35 cellular contexts compared by ENCODE assay signal in the genomic region with DNA sequence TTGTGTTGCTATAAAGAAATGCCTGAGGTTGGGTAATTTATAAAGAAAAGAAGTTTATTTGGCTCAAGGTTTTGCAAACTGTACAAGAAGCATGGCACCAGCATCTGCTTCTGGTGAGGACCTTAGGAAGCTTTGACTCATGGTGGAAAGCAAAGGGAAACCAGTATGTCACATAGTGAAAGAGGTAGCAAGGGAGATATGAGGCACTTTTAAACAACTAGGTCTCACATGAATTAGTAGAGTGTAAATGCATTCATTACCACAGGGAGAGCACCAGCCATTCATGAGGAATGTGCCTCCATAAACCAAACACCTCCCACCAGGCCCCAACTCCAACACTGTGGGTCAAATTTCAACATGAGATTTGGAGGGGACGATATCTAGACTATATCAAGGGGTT. TPM values are rescaled to one million over a fixed set of nuclear protein-coding genes. Genes with fewer than 3 reads are reported as not detected.
"Had no signal": no experiment of that assay in that cellular context is flagged by ENCODE, and none has a peak within 500 bp of the region (broad histone marks: within the 10 kb centered on the region; RNA-seq: fewer than 3 reads in every experiment).

No MANE protein-coding gene starts in this region.

- H3K36me3 Mint-ChIP-seq: activated CD8-positive, alpha-beta memory T cell treated with anti-CD3 and anti-CD28 coated beads, Interleukin-2, amount 10 ng/mL, durations not matched to agents 7 days and 5 days had no signal

- H3K9me3 ChIP-seq: adrenal gland, body of pancreas, SJCRH30 had no signal

- H3K4me1 Mint-ChIP-seq: activated CD4-positive, alpha-beta T cell treated with anti-CD3 and anti-CD28 coated beads, Interleukin-2, amount 10 ng/mL, durations not matched to agents 7 days and 5 days; activated CD8-positive, alpha-beta memory T cell treated with anti-CD3 and anti-CD28 coated beads, Interleukin-2, amount 10 ng/mL, durations not matched to agents 7 days and 5 days had no signal

- DNase-seq: activated CD4-positive, alpha-beta T cell treated with anti-CD3 and anti-CD28 coated beads, Interleukin-2, amount 10 ng/mL, durations not matched to agents 7 days and 5 days; activated CD4-positive, alpha-beta T cell treated with anti-CD3 and anti-CD28 coated beads, Interleukin-2, amount 50 U/mL, for 48 hours; activated CD4-positive, CD25-positive, alpha-beta regulatory T cell; activated CD8-positive, alpha-beta memory T cell treated with anti-CD3 and anti-CD28 coated beads for 24 hours; activated CD8-positive, alpha-beta memory T cell treated with anti-CD3 and anti-CD28 coated beads, Interleukin-2, amount 10 ng/mL, durations not matched to agents 7 days and 5 days; activated CD8-positive, alpha-beta memory T cell treated with anti-CD3 and anti-CD28 coated beads, Interleukin-2, amount 50 U/mL, for 48 hours; activated gamma-delta T cell; activated naive CD4-positive, alpha-beta T cell treated with anti-CD3 and anti-CD28 coated beads for 36 hours; activated naive CD8-positive, alpha-beta T cell treated with anti-CD3 and anti-CD28 coated beads, Interleukin-2, amount 10 ng/mL, durations not matched to agents 7 days and 5 days; adrenal gland; body of pancreas; IMR-90; Karpas-422; NCI-H1105 treated with DMSO at 0.1 percent for 48 hours; NCI-H1436; NCI-H1694 treated with DMSO at 0.1 percent for 48 hours; NCI-H2029; NCI-H345; NCI-H524 treated with DMSO at 0.1 percent for 48 hours; SHP77; SJCRH30; T1000; WERI-Rb-1 had no signal

- H3K4me3 Mint-ChIP-seq: activated CD4-positive, alpha-beta T cell treated with anti-CD3 and anti-CD28 coated beads, Interleukin-2, amount 10 ng/mL, durations not matched to agents 7 days and 5 days; activated CD8-positive, alpha-beta memory T cell treated with anti-CD3 and anti-CD28 coated beads, Interleukin-2, amount 10 ng/mL, durations not matched to agents 7 days and 5 days; activated naive CD4-positive, alpha-beta T cell treated with anti-CD3 and anti-CD28 coated beads for 36 hours; activated naive CD8-positive, alpha-beta T cell treated with anti-CD3 and anti-CD28 coated beads, Interleukin-2, amount 10 ng/mL, durations not matched to agents 7 days and 5 days had no signal

- H3K27ac Mint-ChIP-seq: activated CD4-positive, alpha-beta T cell treated with anti-CD3 and anti-CD28 coated beads, Interleukin-2, amount 10 ng/mL, durations not matched to agents 7 days and 5 days; activated CD8-positive, alpha-beta memory T cell treated with anti-CD3 and anti-CD28 coated beads, Interleukin-2, amount 10 ng/mL, durations not matched to agents 7 days and 5 days; activated naive CD4-positive, alpha-beta T cell treated with anti-CD3 and anti-CD28 coated beads for 36 hours; activated naive CD8-positive, alpha-beta T cell treated with anti-CD3 and anti-CD28 coated beads, Interleukin-2, amount 10 ng/mL, durations not matched to agents 7 days and 5 days; activated T-helper 2 cell treated with anti-CD3 and anti-CD28 coated beads, Interferon-gamma antibody, Interleukin-2, Interleukin-4, amounts not matched to agents 10 μg/mL and 5 μg/mL and 100 μg/mL, durations not matched to agents 14 hours and 24 hours and 36 hours had no signal

- H3K27me3 ChIP-seq: adrenal gland, body of pancreas, breast epithelium had no signal

- H3K4me3 ChIP-seq: adrenal gland, body of pancreas, breast epithelium, K562, SJCRH30, SK-N-MC had no signal

- ATAC-seq: activated CD8-positive, alpha-beta memory T cell treated with anti-CD3 and anti-CD28 coated beads, Interleukin-2, amount 10 ng/mL, durations not matched to agents 7 days and 5 days; body of pancreas; K562; Panc1 had no signal

- H3K4me1 ChIP-seq: adrenal gland, body of pancreas, breast epithelium, SJCRH30 had no signal

- H3K36me3 ChIP-seq: adrenal gland, breast epithelium, SJCRH30, WERI-Rb-1 had no signal

- H3K27ac ChIP-seq: adrenal gland, body of pancreas, breast epithelium, SJCRH30, SK-N-MC, WERI-Rb-1 had no signal

- H3K9me3 Mint-ChIP-seq: activated naive CD4-positive, alpha-beta T cell treated with anti-CD3 and anti-CD28 coated beads for 36 hours; activated T-helper 2 cell treated with anti-CD3 and anti-CD28 coated beads, Interferon-gamma antibody, Interleukin-2, Interleukin-4, amounts not matched to agents 10 μg/mL and 5 μg/mL and 100 μg/mL, durations not matched to agents 14 hours and 24 hours and 36 hours had no signal

- H3K27me3 Mint-ChIP-seq: activated naive CD8-positive, alpha-beta T cell treated with anti-CD3 and anti-CD28 coated beads, Interleukin-2, amount 10 ng/mL, durations not matched to agents 7 days and 5 days had no signal

RNA-seq across cellular contexts. Expression of gene OR2Y1, which starts 40.8 kb away (rescaled TPM):
- total RNA-seq: activated CD4-positive, alpha-beta T cell treated with anti-CD3 and anti-CD28 coated beads, Interleukin-2, amount 10 ng/mL, durations not matched to agents 7 days and 5 days; activated CD8-positive, alpha-beta memory T cell treated with anti-CD3 and anti-CD28 coated beads, Interleukin-2, amount 10 ng/mL, durations not matched to agents 7 days and 5 days; activated naive CD4-positive, alpha-beta T cell treated with anti-CD3 and anti-CD28 coated beads for 36 hours; activated naive CD8-positive, alpha-beta T cell treated with anti-CD3 and anti-CD28 coated beads, Interleukin-2, amount 10 ng/mL, durations not matched to agents 7 days and 5 days; activated T-helper 2 cell treated with anti-CD3 and anti-CD28 coated beads, Interferon-gamma antibody, Interleukin-2, Interleukin-4, amounts not matched to agents 10 μg/mL and 5 μg/mL and 100 μg/mL, durations not matched to agents 14 hours and 24 hours and 36 hours; adrenal gland; astrocyte; body of pancreas; breast epithelium; cardiac septum; IMR-90; K562; MCF 10A; NCI-H460; RPMI7951; SJCRH30; T-helper 1 cell treated with Interleukin-12 subunit alpha and Interleukin-12 subunit beta and Interleukin-4 antibody, amounts not matched to agents 30 ng/mL and 1 ng/mL, for 36 hours; T-helper 2 cell treated with Interferon-gamma antibody and Interleukin-4, amounts not matched to agents 100 ng/mL and 5 ng/mL, for 36 hours had no signal

RNA-seq across cellular contexts. Expression of gene FLT4, which starts 49.6 kb away (rescaled TPM):
- total RNA-seq: MCF 10A, RPMI7951 had no signal
